ENCODE assay signal across 19 cellular contexts in the genomic region with DNA sequence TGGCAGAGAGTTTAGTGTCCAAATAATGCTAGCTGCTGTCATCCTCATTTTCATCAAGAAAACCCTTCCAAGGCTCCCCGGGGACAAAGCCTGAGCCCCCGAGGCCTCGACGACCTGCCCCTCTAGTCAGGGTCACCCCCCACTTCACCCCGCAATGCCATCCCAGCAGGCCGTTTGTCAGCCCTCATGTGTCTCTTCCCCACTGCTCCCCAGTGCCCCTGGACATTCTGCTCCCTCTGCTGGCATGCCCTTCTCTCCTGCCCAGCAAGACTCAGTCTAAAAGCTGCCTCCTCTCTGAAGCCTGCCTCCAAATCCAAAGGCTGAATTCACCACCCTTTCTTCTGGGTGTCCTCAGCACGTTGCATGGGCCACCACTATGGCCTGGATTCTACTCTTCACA. TPM values are rescaled to one million over a fixed set of nuclear protein-coding genes. Genes with fewer than 3 reads are reported as not detected.
DNase-seq lines count a peak whose midpoint lies in the region; ATAC-seq, FAIRE-seq and TF ChIP-seq lines count a peak whose summit lies in the region.
"Had no signal": no experiment of that assay in that cellular context is flagged by ENCODE, and none has a peak within 500 bp of the region (broad histone marks: within the 10 kb centered on the region; RNA-seq: fewer than 3 reads in every experiment).

No MANE protein-coding gene starts in this region.

- H3K9me3 Mint-ChIP-seq in naive B cell (no peaks in the 10 kb centered on the region), T-cell (no peaks in the 10 kb centered on the region)
- H3K9me3 Mint-ChIP-seq: naive thymus-derived CD8-positive, alpha-beta T cell had no signal

- H3K4me1 Mint-ChIP-seq in naive B cell (peaks cover 50 to 87% (median 80%) of the 10 kb centered on the region in 3 donors), T-cell (no peaks in the 10 kb centered on the region)

- H3K27me3 ChIP-seq in BE2C = no peaks in the 10 kb centered on the region
- peaks cover 18% of the 10 kb centered on the region for H3K27me3 ChIP-seq in brain microvascular endothelial cell (replicated peaks)
- no peaks in the 10 kb centered on the region for H3K27me3 ChIP-seq in SJCRH30
- H3K27me3 ChIP-seq: right atrium auricular region, thyroid gland had no signal

- H3K36me3 ChIP-seq in BE2C (peaks cover 6% of the 10 kb centered on the region), brain microvascular endothelial cell (replicated peaks) (no peaks in the 10 kb centered on the region), SJCRH30 (no peaks in the 10 kb centered on the region)
- H3K36me3 ChIP-seq: lower lobe of right lung, right atrium auricular region, thyroid gland had no signal

- TF ChIP-seq CTCF in BE2C (IDR thresholded peaks at IDR 0.05; ENCODE audit: low read depth, low read length) = 0 out of 2 replicates have a peak, but pooled peaks have one; percentile 11
- 0 out of 2 replicates have a peak, but pooled peaks have one; percentile 13 for TF ChIP-seq CTCF in LNCaP clone FGC (IDR thresholded peaks at IDR 0.05; ENCODE audit: control insufficient read depth, extremely low read depth, insufficient read depth)
- peak; percentile 52 for TF ChIP-seq CTCF in brain microvascular endothelial cell (IDR thresholded peaks at IDR 0.05; ENCODE audit: low read depth, low read length, missing control alignments)

- in situ Hi-C loops in brain microvascular endothelial cell (cut with HindIII; ENCODE audit: low pct_ligation_motif_present, low sequenced_read_pairs) = no loop called here

- peak overlapping the region in 3 of 8 donors; percentile 10 to 27 (median 16) for H3K4me3 Mint-ChIP-seq in naive B cell
- no peak overlapping the region for H3K4me3 Mint-ChIP-seq in T-cell
- H3K4me3 Mint-ChIP-seq: naive thymus-derived CD8-positive, alpha-beta T cell had no signal

- no peaks in the 10 kb centered on the region for H3K27me3 Mint-ChIP-seq in naive B cell
- peaks cover 19 to 28% of the 10 kb centered on the region in 2 donors for H3K27me3 Mint-ChIP-seq in T-cell

- no peak overlapping the region for H3K27ac ChIP-seq in brain microvascular endothelial cell
- H3K27ac ChIP-seq in SJCRH30 = no peak overlapping the region
- H3K27ac ChIP-seq: lower lobe of right lung, right atrium auricular region, thyroid gland had no signal

- H3K27ac Mint-ChIP-seq in naive B cell (peak overlapping the region in 5 of 6 donors; percentile 53 to 96 (median 85)), T-cell (no peak overlapping the region)

- H3K36me3 Mint-ChIP-seq in naive B cell (peaks cover 5 to 8% of the 10 kb centered on the region in 2 donors), T-cell (no peaks in the 10 kb centered on the region)
- H3K36me3 Mint-ChIP-seq: naive thymus-derived CD8-positive, alpha-beta T cell had no signal

- no peak for DNase-seq in BE2C
- no peak for DNase-seq in LNCaP clone FGC (ENCODE audit: low read depth)
- no peak for DNase-seq in brain microvascular endothelial cell
- DNase-seq in naive B cell = no peak
- DNase-seq in T-cell = no peak
- no peak for DNase-seq in urothelium cell line (ENCODE audit: low spot score)
- no peak for DNase-seq in SJCRH30
- DNase-seq: activated gamma-delta T cell treated with Interleukin-2 at 50 U/mL for 16 hours; DMS153; GOT3; KBM-7; lower lobe of right lung; NCI-H1417; stimulated activated CD4-positive, alpha-beta T cell treated with anti-CD3 and anti-CD28 coated beads, Interleukin-1b, Interleukin-23, amount 100 ng/mL, for 48 hours; thyroid gland had no signal

- H3K4me1 ChIP-seq in BE2C = peaks cover 5% of the 10 kb centered on the region
- H3K4me1 ChIP-seq in SJCRH30 = no peaks in the 10 kb centered on the region
- H3K4me1 ChIP-seq: lower lobe of right lung, right atrium auricular region, thyroid gland had no signal

- FAIRE-seq in urothelium cell line (lab: Jason Lieb, UNC) = no peak
- FAIRE-seq: astrocyte had no signal

- H3K9me3 ChIP-seq in BE2C (no peaks in the 10 kb centered on the region), SJCRH30 (replicated peaks) (no peaks in the 10 kb centered on the region)
- H3K9me3 ChIP-seq: lower lobe of right lung, right atrium auricular region, thyroid gland had no signal

- CTCF ChIA-PET in T-cell (lab: Charles Lee) = no interaction called here

- H3K4me3 ChIP-seq in BE2C (ENCODE audit: low read depth, low read length) (no peak overlapping the region), LNCaP clone FGC (ENCODE audit: low read depth, low read length) (no peak overlapping the region), brain microvascular endothelial cell (ENCODE audit: low read depth, low read length) (no peak overlapping the region), SJCRH30 (no peak overlapping the region)
- H3K4me3 ChIP-seq: lower lobe of right lung, right atrium auricular region, thyroid gland had no signal

- POLR2A ChIA-PET in T-cell (lab: Charles Lee) = no interaction called here

- ATAC-seq in naive B cell (ENCODE audit: low read depth in 2 of 2) (no peak), T-cell (replicated peaks in 1 of 4) (no peak), HG02973 (IDR thresholded peaks at IDR 0.05; ENCODE audit: unreplicated experiment) (no peak)
- ATAC-seq: lower lobe of right lung; naive thymus-derived CD8-positive, alpha-beta T cell had no signal

RNA-seq across cellular contexts. Expression of a gene that starts 59.3 kb away (rescaled TPM):
- polyA plus RNA-seq in BE2C (2012; ENCODE audit: insufficient read depth, insufficient read length, low read depth) = 13.1 TPM
- 10 to 100 TPM; 17.1 to 83.5 (median 45.3) TPM for polyA plus RNA-seq in naive B cell (ENCODE audit: low read depth in 6 of 6)
- total RNA-seq in T-cell = 10 to 100 TPM in 1 of 5 donors, 1 to 10 TPM in 4; 1.7 to 12.4 (median 4.4) TPM
- 3.0 and 3.4 TPM in 2 replicates for total RNA-seq in SJCRH30 (2014; rRNA removed; shearing (Covaris generic))
- total RNA-seq: astrocyte had no signal

Comparison
In these comparisons a context has a peak if more than half of its experiments do, and no peak if none do; other contexts are left out.
1. H3K27ac Mint-ChIP-seq: peak in naive B cell (5 of 6); none in T-cell (0 of 2).
2. Peak in every context shown above with its lines, with median percentiles within 50 percentile points of each other: CTCF ChIP-seq.